Comparison of ENCODE assay signal across 8 cellular contexts in the genomic region with DNA sequence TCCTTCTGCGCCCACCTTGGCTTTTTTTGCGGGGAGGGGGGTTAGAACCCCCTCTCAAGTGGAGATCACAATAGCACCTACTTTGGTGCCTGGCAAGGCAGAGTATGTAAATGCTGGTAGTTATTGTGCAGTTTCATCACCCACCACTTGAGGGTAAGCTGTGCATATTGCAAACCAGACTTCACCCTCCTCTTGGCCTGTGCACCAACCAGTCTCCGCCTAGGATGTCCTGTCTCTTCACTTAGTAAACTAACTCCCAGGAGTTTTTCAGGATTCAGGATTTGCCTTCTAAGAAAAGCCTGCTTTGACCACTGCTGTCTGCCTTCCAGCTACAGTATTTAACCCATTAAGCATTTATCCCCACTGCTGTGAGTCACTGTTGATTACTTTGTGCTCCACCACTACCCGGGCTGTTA. TPM values are rescaled to one million over a fixed set of nuclear protein-coding genes. Genes with fewer than 3 reads are reported as not detected.
A peak's percentile ranks its signal among the peaks of the same experiment; 100 is the strongest.
DNase-seq lines count a peak whose midpoint lies in the region; FAIRE-seq and TF ChIP-seq lines count a peak whose summit lies in the region.

No MANE protein-coding gene starts in this region.

- CTCF ChIA-PET in BJ (lab: Yijun Ruan, JAX) = interaction anchor here (0.6 to 3.3 kb wide), 28 partner anchors 9 to 299 kb away, joined by 3 to 40 read pairs (median 4); a partner anchor contains a TSS

- H3K36me3 Mint-ChIP-seq in IgD-negative memory B cell = peaks cover 1% of the 10 kb centered on the region

- TF ChIP-seq CTCF in BJ (IDR thresholded peaks at IDR 0.05; ENCODE audit: insufficient read depth, low read depth, low read length) = peak; percentile 67
- TF ChIP-seq CTCF in astrocyte of the cerebellum (IDR thresholded peaks at IDR 0.05; ENCODE audit: low read depth, low read length, missing control alignments) = peak; percentile 66

- peak overlapping the region; percentile 66 to 84 (median 74) for H3K4me3 Mint-ChIP-seq in IgD-negative memory B cell

- H3K4me3 ChIP-seq in BJ (ENCODE audit: low read depth, low read length) (no peak overlapping the region), astrocyte of the cerebellum (ENCODE audit: low read depth, low read length) (no peak overlapping the region)

- peaks cover 19% of the 10 kb centered on the region in 3 donors for H3K4me1 Mint-ChIP-seq in IgD-negative memory B cell

- peak overlapping the region; percentile 43 to 73 (median 64) for H3K27ac Mint-ChIP-seq in IgD-negative memory B cell

- H3K27me3 ChIP-seq in BJ (ENCODE audit: control insufficient read depth, insufficient read depth, low read length) = no peaks in the 10 kb centered on the region

- peak; percentile 85 for FAIRE-seq in GM12892 (lab: Jason Lieb, UNC)

- no peaks in the 10 kb centered on the region for H3K27me3 Mint-ChIP-seq in IgD-negative memory B cell

- no peaks in the 10 kb centered on the region for H3K9me3 Mint-ChIP-seq in IgD-negative memory B cell

- no peak for TF ChIP-seq POLR2A in GM12892 (IDR thresholded peaks at IDR 0.05; ENCODE audit: low read depth, low read length)

- DNase-seq in BJ (ENCODE audit: low read depth) (no peak), GM12892 (ENCODE audit: insufficient read length) (no peak), RKO (ENCODE audit: low spot score) (peak; percentile 91), astrocyte of the cerebellum (ENCODE audit: low read depth) (peak; percentile 57), islet precursor cell (peak; percentile 87), stromal cell of bone marrow (ENCODE audit: low read depth) (peak; percentile 88), NCI-H1105 treated with DMSO at 0.1 percent for 48 hours (lab: John Stamatoyannopoulos, UW) (no peak)

- peaks cover 11% of the 10 kb centered on the region for H3K36me3 ChIP-seq in BJ (ENCODE audit: control insufficient read depth, insufficient read depth, low read length)

- POLR2A ChIA-PET in BJ (lab: Charles Lee) = no interaction called here

- in situ Hi-C loops in astrocyte of the cerebellum (cut with HindIII; ENCODE audit: low sequenced_read_pairs) = no loop called here

RNA-seq across cellular contexts. Expression of a gene that starts 2.0 kb away (rescaled TPM):
- polyA plus RNA-seq in BJ (2011; rRNA removed) (83.7 and 86.0 TPM in 2 replicates), IgD-negative memory B cell (228 TPM)
- 27.3 and 35.6 TPM in 2 replicates for polyA minus RNA-seq in BJ (2011; rRNA and poly(A)+ RNA removed)
- polyA plus RNA-seq in GM12892 (2012; ENCODE audit: missing spikeins) = 101 TPM

RNA-seq across cellular contexts. Expression of a gene that starts 8.5 kb away (rescaled TPM):
- polyA plus RNA-seq in BJ (2011; rRNA removed) = 2.6 and 2.9 TPM in 2 replicates
- 0.93 and 1.1 TPM in 2 replicates for polyA minus RNA-seq in BJ (2011; rRNA and poly(A)+ RNA removed)
- not detected for polyA plus RNA-seq in GM12892 (2012; ENCODE audit: missing spikeins)
- polyA plus RNA-seq in IgD-negative memory B cell = not detected

RNA-seq across cellular contexts. Expression of a gene that starts 8.8 kb away (rescaled TPM):
- polyA plus RNA-seq in BJ (2011; rRNA removed) (4.0 and 4.1 TPM in 2 replicates), IgD-negative memory B cell (6.2 TPM)
- polyA minus RNA-seq in BJ (2011; rRNA and poly(A)+ RNA removed) = 2.5 and 2.9 TPM in 2 replicates
- 10.4 TPM for polyA plus RNA-seq in GM12892 (2012; ENCODE audit: missing spikeins)

RNA-seq across cellular contexts. Expression of a gene that starts 9.4 kb away (rescaled TPM):
- polyA plus RNA-seq in BJ (2011; rRNA removed) (6.9 TPM in 2 replicates), IgD-negative memory B cell (13.7 TPM)
- 1.1 TPM in 2 replicates for polyA minus RNA-seq in BJ (2011; rRNA and poly(A)+ RNA removed)
- polyA plus RNA-seq in GM12892 (2012; ENCODE audit: missing spikeins) = 3.3 TPM

RNA-seq across cellular contexts. Expression of a gene that starts 15.7 kb away (rescaled TPM):
- polyA plus RNA-seq in BJ (2011; rRNA removed) (5.1 and 6.6 TPM in 2 replicates), IgD-negative memory B cell (6.3 TPM)
- 58.7 and 63.2 TPM in 2 replicates for polyA minus RNA-seq in BJ (2011; rRNA and poly(A)+ RNA removed)
- polyA plus RNA-seq in GM12892 (2012; ENCODE audit: missing spikeins) = 21.9 TPM

Comparison
In these comparisons a context has a peak if more than half of its experiments do, and no peak if none do; other contexts are left out.
1. DNase-seq: peak in RKO (single experiment), astrocyte of the cerebellum (single experiment), islet precursor cell (single experiment) and stromal cell of bone marrow (single experiment); none in BJ (single experiment), GM12892 (single experiment) and NCI-H1105 treated with DMSO at 0.1 percent for 48 hours (single experiment).